ENCODE assay signal across 10 cellular contexts in the genomic region with DNA sequence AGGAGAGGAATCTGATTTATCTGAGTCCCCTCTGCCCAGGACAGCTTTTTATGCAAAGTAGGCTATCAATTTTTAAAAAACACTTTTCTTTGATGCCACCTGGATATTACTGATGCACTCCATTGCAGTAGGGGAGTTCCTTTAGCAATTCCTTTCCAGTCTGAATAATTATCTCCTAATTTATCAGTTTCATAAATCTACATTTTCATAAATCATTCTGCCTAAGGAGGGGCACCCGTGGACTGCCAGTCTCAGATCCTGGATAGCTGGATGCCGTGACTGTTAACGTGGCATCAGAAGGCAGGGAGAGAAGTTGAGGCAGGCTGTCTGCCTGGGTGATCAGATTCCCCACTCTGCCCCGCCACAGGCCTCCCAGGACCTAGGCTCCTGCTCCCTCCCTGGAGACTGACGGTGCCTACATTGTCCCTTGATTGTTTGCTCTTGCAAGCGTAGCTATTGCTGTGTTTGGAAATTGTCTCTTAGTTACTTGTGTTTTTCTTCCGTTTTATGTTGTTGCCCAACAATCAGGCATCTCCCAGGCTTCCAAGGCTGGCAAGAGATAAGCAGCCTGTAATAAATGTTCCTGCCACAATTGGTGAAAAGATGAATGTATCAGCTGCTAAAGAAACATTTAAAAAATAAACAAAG.
DNase-seq lines count a peak whose midpoint lies in the region; ATAC-seq and TF ChIP-seq lines count a peak whose summit lies in the region.
"Had no signal": no experiment of that assay in that cellular context is flagged by ENCODE, and none has a peak within 500 bp of the region (broad histone marks: within the 10 kb centered on the region; RNA-seq: fewer than 3 reads in every experiment).

No MANE protein-coding gene starts in this region.

- peak; percentile 87 for DNase-seq in DMS153 (lab: John Stamatoyannopoulos, UW)
- peak; percentile 1 for DNase-seq in NCI-H748 treated with DMSO at 0.1 percent for 48 hours (lab: John Stamatoyannopoulos, UW)
- DNase-seq in fibroblast of villous mesenchyme (ENCODE audit: low read depth), result peak; percentile 78
- DNase-seq in G401 (ENCODE audit: low spot score), result no peak
- DNase-seq in NCI-H1694 treated with DMSO at 0.1 percent for 48 hours (lab: John Stamatoyannopoulos, UW), result no peak
- DNase-seq in activated T-cell treated with anti-CD3 and anti-CD28 coated beads, Interleukin-2, amount 50 U/mL, for 24 hours, result no peak

- H3K27me3 Mint-ChIP-seq in nephron (ENCODE audit: low read depth), result no peaks in the 10 kb centered on the region
- no peaks in the 10 kb centered on the region for H3K27me3 Mint-ChIP-seq in activated T-cell treated with anti-CD3 and anti-CD28 coated beads, Interleukin-2, amount 50 U/mL, for 24 hours

- no peak for TF ChIP-seq CTCF in fibroblast of villous mesenchyme (IDR thresholded peaks at IDR 0.05; ENCODE audit: insufficient read depth, low read depth, low read length)
- TF ChIP-seq CTCF in nephron (IDR thresholded peaks at IDR 0.05; ENCODE audit: unreplicated experiment in 3 of 3), result no peak

- peaks cover 14% of the 10 kb centered on the region for H3K36me3 Mint-ChIP-seq in nephron (ENCODE audit: low read depth)
- peaks cover 14% of the 10 kb centered on the region for H3K36me3 Mint-ChIP-seq in activated T-cell treated with anti-CD3 and anti-CD28 coated beads, Interleukin-2, amount 50 U/mL, for 24 hours (ENCODE audit: low read depth)

- no peak overlapping the region for H3K4me3 Mint-ChIP-seq in nephron
- H3K4me3 Mint-ChIP-seq in activated T-cell treated with anti-CD3 and anti-CD28 coated beads, Interleukin-2, amount 50 U/mL, for 24 hours, result no peak overlapping the region

- peak overlapping the region; percentile 59 to 88 (median 66) for H3K27ac Mint-ChIP-seq in nephron
- H3K27ac Mint-ChIP-seq in activated T-cell treated with anti-CD3 and anti-CD28 coated beads, Interleukin-2, amount 50 U/mL, for 24 hours, result no peak overlapping the region

- peaks cover 51% of the 10 kb centered on the region for H3K4me1 Mint-ChIP-seq in nephron
- H3K4me1 Mint-ChIP-seq in activated T-cell treated with anti-CD3 and anti-CD28 coated beads, Interleukin-2, amount 50 U/mL, for 24 hours (ENCODE audit: low read depth), result no peaks in the 10 kb centered on the region

- in situ Hi-C loops in G401 (cut with HindIII; ENCODE audit: low sequenced_read_pairs), result no loop called here

- no peak overlapping the region for H3K4me3 ChIP-seq in fibroblast of villous mesenchyme (ENCODE audit: low read depth, low read length)
- H3K4me3 ChIP-seq: ascending aorta, esophagus muscularis mucosa had no signal

- H3K9me3 Mint-ChIP-seq in nephron, result no peaks in the 10 kb centered on the region
- H3K9me3 Mint-ChIP-seq in activated T-cell treated with anti-CD3 and anti-CD28 coated beads, Interleukin-2, amount 50 U/mL, for 24 hours, result no peaks in the 10 kb centered on the region

- ATAC-seq in activated CD4-positive, CD25-positive, alpha-beta regulatory T cell treated with anti-CD3 and anti-CD28 coated beads, Interleukin-2, amount 50 U/mL, for 24 hours, result no peak

Comparison
In these comparisons a context has a peak if more than half of its experiments do, and no peak if none do; other contexts are left out.
1. DNase-seq: peak in DMS153 (single experiment), NCI-H748 treated with DMSO at 0.1 percent for 48 hours (single experiment) and fibroblast of villous mesenchyme (single experiment); none in G401 (single experiment), NCI-H1694 treated with DMSO at 0.1 percent for 48 hours (single experiment) and activated T-cell treated with anti-CD3 and anti-CD28 coated beads, Interleukin-2, amount 50 U/mL, for 24 hours (single experiment).